11 cellular contexts compared by ENCODE assay signal in the genomic region with DNA sequence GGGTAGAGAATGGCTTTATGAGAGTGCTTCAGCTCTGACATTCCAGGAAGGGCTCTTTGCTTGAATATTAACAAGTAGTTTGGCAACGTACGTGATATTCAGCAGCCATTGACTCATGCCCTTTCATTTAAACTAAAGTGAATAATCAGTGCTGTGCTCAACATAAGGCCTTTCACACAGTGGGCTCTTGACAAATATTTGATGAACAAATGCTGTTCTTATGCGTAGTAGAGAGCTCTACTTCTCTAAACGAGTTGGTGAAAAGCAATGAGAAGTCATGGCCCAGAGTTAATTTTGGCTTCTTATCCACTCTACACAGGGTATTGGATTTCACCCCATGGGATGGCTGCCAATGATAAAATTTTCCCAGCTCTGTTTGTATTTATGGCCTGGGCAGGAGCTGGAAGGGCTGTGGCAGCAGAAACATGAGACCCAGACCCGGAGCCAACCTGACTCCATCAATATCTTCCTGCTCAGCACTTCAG.
DNase-seq lines count a peak whose midpoint lies in the region; ATAC-seq and TF ChIP-seq lines count a peak whose summit lies in the region.
"Had no signal": no experiment of that assay in that cellular context is flagged by ENCODE, and none has a peak within 500 bp of the region (broad histone marks: within the 10 kb centered on the region; RNA-seq: fewer than 3 reads in every experiment).

No MANE protein-coding gene starts in this region.

- H2AK5ac ChIP-seq in trophoblast cell (ENCODE audit: low read length) = no peak overlapping the region

- no peak overlapping the region for H3K14ac ChIP-seq in trophoblast cell (ENCODE audit: low read length)

- H2BK120ac ChIP-seq in trophoblast cell (ENCODE audit: insufficient read depth, low read length, poor library complexity) = no peak overlapping the region

- H2AFZ ChIP-seq in trophoblast cell (ENCODE audit: insufficient read depth, low read length, poor library complexity) = no peak overlapping the region

- DNase-seq in GM03348 (ENCODE audit: low spot score) = peak; percentile 8
- peak; percentile 93 for DNase-seq in NCI-H2171 treated with DMSO at 0.1 percent for 48 hours (lab: John Stamatoyannopoulos, UW)
- peak; percentile 39 for DNase-seq in fibroblast of mammary gland (ENCODE audit: low read depth)
- peak; percentile 41 for DNase-seq in prostate gland (ENCODE audit: low spot score)
- DNase-seq in trophoblast cell = no peak
- DNase-seq in WTC11 (ENCODE audit: low spot score) = no peak
- DNase-seq in stimulated activated CD4-positive, alpha-beta T cell treated with anti-CD3 and anti-CD28 coated beads, Interleukin-12 subunit alpha, Interleukin-12 subunit beta, amount 100 ng/mL, for 4 hours = no peak
- DNase-seq: activated CD4-positive, alpha-beta memory T cell treated with anti-CD3 and anti-CD28 coated beads for 36 hours; dorsolateral prefrontal cortex; Peyer's patch had no signal

- H3K9me3 ChIP-seq in prostate gland = no peaks in the 10 kb centered on the region
- H3K9me3 ChIP-seq in trophoblast cell (ENCODE audit: insufficient read depth, low read depth, low read length) = no peaks in the 10 kb centered on the region
- H3K9me3 ChIP-seq: Peyer's patch had no signal

- H3K9me3 Mint-ChIP-seq in WTC11 = no peaks in the 10 kb centered on the region

- H4K12ac ChIP-seq in trophoblast cell (ENCODE audit: low read depth, low read length) = no peak overlapping the region

- H2BK12ac ChIP-seq in trophoblast cell (ENCODE audit: low read length) = no peak overlapping the region

- H3K4ac ChIP-seq in trophoblast cell (ENCODE audit: low read depth, low read length) = no peak overlapping the region

- H3K4me2 ChIP-seq in trophoblast cell (ENCODE audit: low read length) = no peak overlapping the region

- no peaks in the 10 kb centered on the region for H3K4me1 ChIP-seq in prostate gland (replicated peaks)
- H3K4me1 ChIP-seq in trophoblast cell (ENCODE audit: control insufficient read depth in 1 of 2, insufficient read depth in 2 of 2, low read length in 2 of 2) = no peaks in the 10 kb centered on the region
- H3K4me1 ChIP-seq: Peyer's patch had no signal

- H3K4me3 Mint-ChIP-seq in WTC11 = no peak overlapping the region
- H3K4me3 Mint-ChIP-seq: activated CD4-positive, alpha-beta memory T cell treated with anti-CD3 and anti-CD28 coated beads for 36 hours had no signal

- H4K8ac ChIP-seq in trophoblast cell (ENCODE audit: low read depth, low read length) = no peak overlapping the region

- no peaks in the 10 kb centered on the region for H3K79me1 ChIP-seq in trophoblast cell (ENCODE audit: low read length)

- no peak overlapping the region for H3K23ac ChIP-seq in trophoblast cell (ENCODE audit: low read length)

- CTCF ChIA-PET in WTC11 (lab: Charles Lee) = no interaction called here

- H3K27ac ChIP-seq in prostate gland (no peak overlapping the region), trophoblast cell (ENCODE audit: low read depth, low read length) (no peak overlapping the region)
- H3K27ac ChIP-seq: dorsolateral prefrontal cortex, Peyer's patch had no signal

- TF ChIP-seq CTCF in fibroblast of mammary gland (conservative IDR thresholded peaks at IDR 0.05; ENCODE audit: control insufficient read depth, insufficient read depth, low read depth, low read length) = no peak
- TF ChIP-seq CTCF in prostate gland (IDR thresholded peaks at IDR 0.05) = no peak
- no peak for TF ChIP-seq CTCF in WTC11 (IDR thresholded peaks at IDR 0.05)

- no peak overlapping the region for H3K18ac ChIP-seq in trophoblast cell (ENCODE audit: low read length)

- intact Hi-C loops in prostate gland (cut with DNase I) = no loop called here

- no peak overlapping the region for H3K9ac ChIP-seq in trophoblast cell (ENCODE audit: low read length)

- POLR2A ChIA-PET in WTC11 (lab: Charles Lee) = no interaction called here

- H2BK5ac ChIP-seq in trophoblast cell (ENCODE audit: low read depth, low read length, poor library complexity) = no peak overlapping the region

- no peaks in the 10 kb centered on the region for H3K79me2 ChIP-seq in trophoblast cell (ENCODE audit: control insufficient read depth, insufficient read depth, low read length, poor library complexity)

- WGBS in prostate gland = 9% methylated on average over 5 of the region's 5 CpGs
- no CpG with 5 or more reads among the region's 5 CpGs for WGBS in trophoblast cell (ENCODE audit: extremely low coverage, insufficient coverage, insufficient read length)

- no peaks in the 10 kb centered on the region for H3K36me3 ChIP-seq in prostate gland
- H3K36me3 ChIP-seq in trophoblast cell (ENCODE audit: control insufficient read depth in 1 of 2, insufficient read depth in 2 of 2, low read length in 2 of 2) = no peaks in the 10 kb centered on the region
- H3K36me3 ChIP-seq: Peyer's patch had no signal

- no peaks in the 10 kb centered on the region for H3K36me3 Mint-ChIP-seq in WTC11
- H3K36me3 Mint-ChIP-seq: activated CD4-positive, alpha-beta memory T cell treated with anti-CD3 and anti-CD28 coated beads for 36 hours had no signal

- H3K4me3 ChIP-seq in fibroblast of mammary gland (ENCODE audit: control insufficient read depth, low read depth, low read length) (no peak overlapping the region), prostate gland (no peak overlapping the region), trophoblast cell (ENCODE audit: low read depth, low read length) (no peak overlapping the region)
- H3K4me3 ChIP-seq: dorsolateral prefrontal cortex, Peyer's patch had no signal

- H3K4me1 Mint-ChIP-seq in WTC11 = 0 out of 2 replicates have a peak, but pooled peaks cover 2% of the 10 kb centered on the region

- H4K91ac ChIP-seq in trophoblast cell (ENCODE audit: low read depth, low read length) = no peak overlapping the region

- H3K27ac Mint-ChIP-seq in WTC11 = no peak overlapping the region
- H3K27ac Mint-ChIP-seq: activated CD4-positive, alpha-beta memory T cell treated with anti-CD3 and anti-CD28 coated beads for 36 hours had no signal

- ATAC-seq in WTC11 = no peak
- no peak for ATAC-seq in HG03571 (IDR thresholded peaks at IDR 0.05; ENCODE audit: unreplicated experiment)

- no peak for TF ChIP-seq POLR2A in prostate gland (IDR thresholded peaks at IDR 0.05)

- no peaks in the 10 kb centered on the region for H3K27me3 Mint-ChIP-seq in WTC11 (ENCODE audit: low read depth)
- H3K27me3 Mint-ChIP-seq: activated CD4-positive, alpha-beta memory T cell treated with anti-CD3 and anti-CD28 coated beads for 36 hours had no signal

- H3K27me3 ChIP-seq in prostate gland (replicated peaks; ENCODE audit: insufficient read depth) (no peaks in the 10 kb centered on the region), trophoblast cell (ENCODE audit: insufficient read depth, low read length) (no peaks in the 10 kb centered on the region)
- H3K27me3 ChIP-seq: Peyer's patch had no signal

TF ChIP-seq in WTC11, 78 proteins besides CTCF, POLR2A, EP300 and RAD21 (continues in another document):
- TF ChIP-seq, protein P1, sequence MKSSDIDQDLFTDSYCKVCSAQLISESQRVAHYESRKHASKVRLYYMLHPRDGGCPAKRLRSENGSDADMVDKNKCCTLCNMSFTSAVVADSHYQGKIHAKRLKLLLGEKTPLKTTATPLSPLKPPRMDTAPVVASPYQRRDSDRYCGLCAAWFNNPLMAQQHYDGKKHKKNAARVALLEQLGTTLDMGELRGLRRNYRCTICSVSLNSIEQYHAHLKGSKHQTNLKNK (CRISPR knock-in tag; IDR thresholded peaks at IDR 0.05) = no peak
- TF ChIP-seq, protein P2, sequence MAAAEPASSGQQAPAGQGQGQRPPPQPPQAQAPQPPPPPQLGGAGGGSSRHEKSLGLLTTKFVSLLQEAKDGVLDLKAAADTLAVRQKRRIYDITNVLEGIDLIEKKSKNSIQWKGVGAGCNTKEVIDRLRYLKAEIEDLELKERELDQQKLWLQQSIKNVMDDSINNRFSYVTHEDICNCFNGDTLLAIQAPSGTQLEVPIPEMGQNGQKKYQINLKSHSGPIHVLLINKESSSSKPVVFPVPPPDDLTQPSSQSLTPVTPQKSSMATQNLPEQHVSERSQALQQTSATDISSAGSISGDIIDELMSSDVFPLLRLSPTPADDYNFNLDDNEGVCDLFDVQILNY (CRISPR knock-in tag; IDR thresholded peaks at IDR 0.05) = no peak
- TF ChIP-seq GTF2I (CRISPR knock-in tag; conservative IDR thresholded peaks at IDR 0.05) (no peak), ZNF219 (CRISPR knock-in tag; IDR thresholded peaks at IDR 0.05; ENCODE audit: borderline replicate concordance) (no peak), ZNF671 (CRISPR knock-in tag; IDR thresholded peaks at IDR 0.05) (no peak), SP1 (CRISPR knock-in tag; conservative IDR thresholded peaks at IDR 0.05) (no peak)
- TF ChIP-seq, protein P3, sequence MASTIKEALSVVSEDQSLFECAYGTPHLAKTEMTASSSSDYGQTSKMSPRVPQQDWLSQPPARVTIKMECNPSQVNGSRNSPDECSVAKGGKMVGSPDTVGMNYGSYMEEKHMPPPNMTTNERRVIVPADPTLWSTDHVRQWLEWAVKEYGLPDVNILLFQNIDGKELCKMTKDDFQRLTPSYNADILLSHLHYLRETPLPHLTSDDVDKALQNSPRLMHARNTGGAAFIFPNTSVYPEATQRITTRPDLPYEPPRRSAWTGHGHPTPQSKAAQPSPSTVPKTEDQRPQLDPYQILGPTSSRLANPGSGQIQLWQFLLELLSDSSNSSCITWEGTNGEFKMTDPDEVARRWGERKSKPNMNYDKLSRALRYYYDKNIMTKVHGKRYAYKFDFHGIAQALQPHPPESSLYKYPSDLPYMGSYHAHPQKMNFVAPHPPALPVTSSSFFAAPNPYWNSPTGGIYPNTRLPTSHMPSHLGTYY (CRISPR knock-in tag; IDR thresholded peaks at IDR 0.05) = no peak

Comparison
In these comparisons a context has a peak if more than half of its experiments do, and no peak if none do; other contexts are left out.
1. DNase-seq: peak in GM03348 (single experiment), NCI-H2171 treated with DMSO at 0.1 percent for 48 hours (single experiment), fibroblast of mammary gland (single experiment) and prostate gland (single experiment); none in trophoblast cell (0 of 2), WTC11 (single experiment) and stimulated activated CD4-positive, alpha-beta T cell treated with anti-CD3 and anti-CD28 coated beads, Interleukin-12 subunit alpha, Interleukin-12 subunit beta, amount 100 ng/mL, for 4 hours (single experiment).